Comparison of ENCODE assay signal across 12 cellular contexts in the genomic region with DNA sequence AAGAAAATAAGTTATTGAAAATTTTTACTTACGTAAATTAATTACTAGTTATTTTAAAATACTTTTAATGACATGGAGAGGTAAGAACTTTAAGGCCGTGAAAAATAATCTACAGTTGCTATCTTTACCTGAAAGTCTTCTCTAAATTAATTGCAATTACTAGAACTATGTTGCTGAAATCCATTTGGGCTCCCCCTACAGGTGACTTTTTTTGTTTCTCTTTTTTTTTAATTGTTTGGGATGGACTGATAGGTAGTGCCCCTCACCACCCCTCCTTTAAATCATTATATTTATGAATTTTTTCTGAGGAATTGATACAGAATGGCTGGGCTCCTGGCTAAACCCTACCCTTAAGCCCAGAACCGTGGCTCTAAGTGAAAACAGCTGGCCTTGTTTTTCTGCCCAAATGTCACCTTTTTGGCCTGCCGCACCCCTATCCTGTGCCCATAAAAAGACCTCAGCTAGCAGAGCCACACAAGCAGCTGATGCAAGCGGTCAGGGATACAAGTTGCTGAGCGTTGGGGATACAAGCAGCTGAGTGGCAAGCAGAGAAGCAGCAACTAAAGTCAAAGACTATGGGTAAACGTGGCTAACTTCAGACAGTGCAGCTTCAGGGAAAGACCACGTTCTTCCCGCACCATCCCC.
DNase-seq lines count a peak whose midpoint lies in the region; ATAC-seq and TF ChIP-seq lines count a peak whose summit lies in the region.
"Had no signal": no experiment of that assay in that cellular context is flagged by ENCODE, and none has a peak within 500 bp of the region (broad histone marks: within the 10 kb centered on the region; RNA-seq: fewer than 3 reads in every experiment).

No MANE protein-coding gene starts in this region.

- TF ChIP-seq CTCF in RWPE2 (IDR thresholded peaks at IDR 0.05; ENCODE audit: poor library complexity, severe bottlenecking) (peak; percentile 64), nephron progenitor cell (IDR thresholded peaks at IDR 0.05) (peak; percentile 33)

- no peak overlapping the region for H3K4me3 ChIP-seq in RWPE2 (ENCODE audit: severe bottlenecking)

- H3K4me1 ChIP-seq in RWPE2 (ENCODE audit: insufficient read depth, poor library complexity, severe bottlenecking), result no peaks in the 10 kb centered on the region

- H3K27me3 Mint-ChIP-seq in nephron progenitor cell (ENCODE audit: low read depth, poor library complexity), result peaks cover 4% of the 10 kb centered on the region

- no peaks in the 10 kb centered on the region for H3K36me3 ChIP-seq in RWPE2 (ENCODE audit: low read depth)

- no peaks in the 10 kb centered on the region for H3K27me3 ChIP-seq in RWPE2 (ENCODE audit: insufficient read depth, poor library complexity, severe bottlenecking)

- no peaks in the 10 kb centered on the region for H3K36me3 Mint-ChIP-seq in nephron progenitor cell (ENCODE audit: low read depth)

- ATAC-seq in HG03159 (IDR thresholded peaks at IDR 0.05; ENCODE audit: unreplicated experiment), result peak; percentile 84
- no peak for ATAC-seq in RWPE2 (ENCODE audit: low read depth)
- ATAC-seq in HG02938 (IDR thresholded peaks at IDR 0.05; ENCODE audit: unreplicated experiment), result no peak

- DNase-seq in DMS 273 (lab: John Stamatoyannopoulos, UW; ENCODE audit: unreplicated experiment) (peak; percentile 23), DMS 273 treated with DMSO at 0.1 percent for 48 hours (lab: John Stamatoyannopoulos, UW) (no peak), RWPE2 (ENCODE audit: low spot score) (no peak), nephron progenitor cell (no peak), epidermal melanocyte (ENCODE audit: insufficient read length, low spot score) (no peak), cerebellum (ENCODE audit: low spot score) (no peak)
- DNase-seq: 8988T, kidney, NCI-H446 treated with DMSO at 0.1 percent for 48 hours, T-helper 9 cell had no signal

- no peaks in the 10 kb centered on the region for H3K9me3 Mint-ChIP-seq in nephron progenitor cell

- no peak overlapping the region for H3K27ac Mint-ChIP-seq in nephron progenitor cell

- no peak overlapping the region for H3K4me3 Mint-ChIP-seq in nephron progenitor cell

- no peaks in the 10 kb centered on the region for H3K9me3 ChIP-seq in RWPE2 (ENCODE audit: severe bottlenecking)

- no peak overlapping the region for H3K27ac ChIP-seq in RWPE2 (ENCODE audit: poor library complexity, severe bottlenecking)

- no peaks in the 10 kb centered on the region for H3K4me1 Mint-ChIP-seq in nephron progenitor cell
